ENCODE assay signal across 2 cellular contexts in the genomic region with DNA sequence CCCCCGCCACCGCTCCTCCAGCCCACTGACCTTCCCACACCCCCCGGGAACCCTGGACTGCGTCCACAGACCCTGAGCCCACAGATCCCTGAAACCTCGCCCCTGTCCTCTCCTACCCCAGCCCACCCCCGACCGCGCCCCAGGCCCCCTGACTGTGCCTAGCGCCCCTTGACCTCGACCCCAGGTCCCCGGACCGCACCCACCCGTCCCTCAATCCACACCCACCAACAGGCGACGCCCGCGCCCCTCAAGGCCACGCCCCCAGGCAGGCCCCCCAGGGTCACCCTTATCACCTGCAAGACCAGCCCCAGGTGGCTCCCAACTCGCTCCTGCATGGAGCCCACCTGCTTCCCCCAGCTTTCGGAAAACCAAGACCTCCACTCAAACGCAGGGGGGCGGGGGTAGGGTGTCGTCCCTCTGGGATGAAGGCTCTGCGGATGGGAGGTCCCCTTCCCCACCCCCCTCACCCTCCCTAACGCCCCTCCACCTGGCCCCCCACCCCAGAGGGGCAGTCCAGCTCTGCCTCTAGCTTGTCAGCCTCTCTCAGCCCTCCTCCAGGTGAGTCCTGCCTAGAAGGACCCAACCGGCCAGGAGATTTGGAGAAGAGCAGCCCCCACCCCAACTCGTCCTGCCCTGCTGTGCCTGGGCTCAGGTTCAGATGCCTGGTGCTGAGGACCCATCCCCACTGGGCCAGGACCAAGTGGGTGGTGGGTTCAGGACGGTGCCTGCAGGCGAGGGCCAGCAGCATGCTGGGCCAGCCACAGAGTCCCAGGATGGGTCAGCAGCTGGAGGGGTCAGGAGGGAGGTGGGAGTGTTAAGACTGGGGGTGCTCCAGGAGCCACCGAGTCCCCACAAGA.
TF ChIP-seq lines count a peak whose summit lies in the region.

No MANE protein-coding gene starts in this region.

TF ChIP-seq in HEK293, 187 proteins besides CTCF, POLR2A, EP300 and RAD21 (continued from another document):
- TF ChIP-seq KLF8 (tag by site-specific recombination; IDR thresholded peaks at IDR 0.05) (peak; percentile 50; the same call in 1 of the 2 replicates), BCL11B (tag by site-specific recombination; IDR thresholded peaks at IDR 0.05; ENCODE audit: low read depth) (no peak)

TF ChIP-seq in WTC11, 78 proteins besides CTCF, POLR2A, EP300 and RAD21 (continued from another document and continues in another):
- no peak for TF ChIP-seq GABPB1 (CRISPR knock-in tag; IDR thresholded peaks at IDR 0.05)
- TF ChIP-seq, protein P1, sequence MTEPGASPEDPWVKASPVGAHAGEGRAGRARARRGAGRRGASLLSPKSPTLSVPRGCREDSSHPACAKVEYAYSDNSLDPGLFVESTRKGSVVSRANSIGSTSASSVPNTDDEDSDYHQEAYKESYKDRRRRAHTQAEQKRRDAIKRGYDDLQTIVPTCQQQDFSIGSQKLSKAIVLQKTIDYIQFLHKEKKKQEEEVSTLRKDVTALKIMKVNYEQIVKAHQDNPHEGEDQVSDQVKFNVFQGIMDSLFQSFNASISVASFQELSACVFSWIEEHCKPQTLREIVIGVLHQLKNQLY (CRISPR knock-in tag; IDR thresholded peaks at IDR 0.05), result no peak
- TF ChIP-seq ZNF121 (CRISPR knock-in tag; IDR thresholded peaks at IDR 0.05), result no peak
- TF ChIP-seq, protein P2, sequence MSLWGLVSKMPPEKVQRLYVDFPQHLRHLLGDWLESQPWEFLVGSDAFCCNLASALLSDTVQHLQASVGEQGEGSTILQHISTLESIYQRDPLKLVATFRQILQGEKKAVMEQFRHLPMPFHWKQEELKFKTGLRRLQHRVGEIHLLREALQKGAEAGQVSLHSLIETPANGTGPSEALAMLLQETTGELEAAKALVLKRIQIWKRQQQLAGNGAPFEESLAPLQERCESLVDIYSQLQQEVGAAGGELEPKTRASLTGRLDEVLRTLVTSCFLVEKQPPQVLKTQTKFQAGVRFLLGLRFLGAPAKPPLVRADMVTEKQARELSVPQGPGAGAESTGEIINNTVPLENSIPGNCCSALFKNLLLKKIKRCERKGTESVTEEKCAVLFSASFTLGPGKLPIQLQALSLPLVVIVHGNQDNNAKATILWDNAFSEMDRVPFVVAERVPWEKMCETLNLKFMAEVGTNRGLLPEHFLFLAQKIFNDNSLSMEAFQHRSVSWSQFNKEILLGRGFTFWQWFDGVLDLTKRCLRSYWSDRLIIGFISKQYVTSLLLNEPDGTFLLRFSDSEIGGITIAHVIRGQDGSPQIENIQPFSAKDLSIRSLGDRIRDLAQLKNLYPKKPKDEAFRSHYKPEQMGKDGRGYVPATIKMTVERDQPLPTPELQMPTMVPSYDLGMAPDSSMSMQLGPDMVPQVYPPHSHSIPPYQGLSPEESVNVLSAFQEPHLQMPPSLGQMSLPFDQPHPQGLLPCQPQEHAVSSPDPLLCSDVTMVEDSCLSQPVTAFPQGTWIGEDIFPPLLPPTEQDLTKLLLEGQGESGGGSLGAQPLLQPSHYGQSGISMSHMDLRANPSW (CRISPR knock-in tag; conservative IDR thresholded peaks at IDR 0.05; ENCODE audit: low read depth), result no peak
- TF ChIP-seq ZNF138 (CRISPR knock-in tag; conservative IDR thresholded peaks at IDR 0.05), result no peak
- TF ChIP-seq, protein P3, sequence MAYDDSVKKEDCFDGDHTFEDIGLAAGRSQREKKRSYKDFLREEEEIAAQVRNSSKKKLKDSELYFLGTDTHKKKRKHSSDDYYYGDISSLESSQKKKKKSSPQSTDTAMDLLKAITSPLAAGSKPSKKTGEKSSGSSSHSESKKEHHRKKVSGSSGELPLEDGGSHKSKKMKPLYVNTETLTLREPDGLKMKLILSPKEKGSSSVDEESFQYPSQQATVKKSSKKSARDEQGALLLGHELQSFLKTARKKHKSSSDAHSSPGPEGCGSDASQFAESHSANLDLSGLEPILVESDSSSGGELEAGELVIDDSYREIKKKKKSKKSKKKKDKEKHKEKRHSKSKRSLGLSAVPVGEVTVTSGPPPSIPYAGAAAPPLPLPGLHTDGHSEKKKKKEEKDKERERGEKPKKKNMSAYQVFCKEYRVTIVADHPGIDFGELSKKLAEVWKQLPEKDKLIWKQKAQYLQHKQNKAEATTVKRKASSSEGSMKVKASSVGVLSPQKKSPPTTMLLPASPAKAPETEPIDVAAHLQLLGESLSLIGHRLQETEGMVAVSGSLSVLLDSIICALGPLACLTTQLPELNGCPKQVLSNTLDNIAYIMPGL (CRISPR knock-in tag; IDR thresholded peaks at IDR 0.05), result no peak
- TF ChIP-seq, protein P4, sequence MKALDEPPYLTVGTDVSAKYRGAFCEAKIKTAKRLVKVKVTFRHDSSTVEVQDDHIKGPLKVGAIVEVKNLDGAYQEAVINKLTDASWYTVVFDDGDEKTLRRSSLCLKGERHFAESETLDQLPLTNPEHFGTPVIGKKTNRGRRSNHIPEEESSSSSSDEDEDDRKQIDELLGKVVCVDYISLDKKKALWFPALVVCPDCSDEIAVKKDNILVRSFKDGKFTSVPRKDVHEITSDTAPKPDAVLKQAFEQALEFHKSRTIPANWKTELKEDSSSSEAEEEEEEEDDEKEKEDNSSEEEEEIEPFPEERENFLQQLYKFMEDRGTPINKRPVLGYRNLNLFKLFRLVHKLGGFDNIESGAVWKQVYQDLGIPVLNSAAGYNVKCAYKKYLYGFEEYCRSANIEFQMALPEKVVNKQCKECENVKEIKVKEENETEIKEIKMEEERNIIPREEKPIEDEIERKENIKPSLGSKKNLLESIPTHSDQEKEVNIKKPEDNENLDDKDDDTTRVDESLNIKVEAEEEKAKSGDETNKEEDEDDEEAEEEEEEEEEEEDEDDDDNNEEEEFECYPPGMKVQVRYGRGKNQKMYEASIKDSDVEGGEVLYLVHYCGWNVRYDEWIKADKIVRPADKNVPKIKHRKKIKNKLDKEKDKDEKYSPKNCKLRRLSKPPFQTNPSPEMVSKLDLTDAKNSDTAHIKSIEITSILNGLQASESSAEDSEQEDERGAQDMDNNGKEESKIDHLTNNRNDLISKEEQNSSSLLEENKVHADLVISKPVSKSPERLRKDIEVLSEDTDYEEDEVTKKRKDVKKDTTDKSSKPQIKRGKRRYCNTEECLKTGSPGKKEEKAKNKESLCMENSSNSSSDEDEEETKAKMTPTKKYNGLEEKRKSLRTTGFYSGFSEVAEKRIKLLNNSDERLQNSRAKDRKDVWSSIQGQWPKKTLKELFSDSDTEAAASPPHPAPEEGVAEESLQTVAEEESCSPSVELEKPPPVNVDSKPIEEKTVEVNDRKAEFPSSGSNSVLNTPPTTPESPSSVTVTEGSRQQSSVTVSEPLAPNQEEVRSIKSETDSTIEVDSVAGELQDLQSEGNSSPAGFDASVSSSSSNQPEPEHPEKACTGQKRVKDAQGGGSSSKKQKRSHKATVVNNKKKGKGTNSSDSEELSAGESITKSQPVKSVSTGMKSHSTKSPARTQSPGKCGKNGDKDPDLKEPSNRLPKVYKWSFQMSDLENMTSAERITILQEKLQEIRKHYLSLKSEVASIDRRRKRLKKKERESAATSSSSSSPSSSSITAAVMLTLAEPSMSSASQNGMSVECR (CRISPR knock-in tag; IDR thresholded peaks at IDR 0.05; ENCODE audit: borderline replicate concordance), result no peak
- TF ChIP-seq NR3C1 (CRISPR knock-in tag; conservative IDR thresholded peaks at IDR 0.05; ENCODE audit: low read depth), result no peak
- TF ChIP-seq, protein P5, sequence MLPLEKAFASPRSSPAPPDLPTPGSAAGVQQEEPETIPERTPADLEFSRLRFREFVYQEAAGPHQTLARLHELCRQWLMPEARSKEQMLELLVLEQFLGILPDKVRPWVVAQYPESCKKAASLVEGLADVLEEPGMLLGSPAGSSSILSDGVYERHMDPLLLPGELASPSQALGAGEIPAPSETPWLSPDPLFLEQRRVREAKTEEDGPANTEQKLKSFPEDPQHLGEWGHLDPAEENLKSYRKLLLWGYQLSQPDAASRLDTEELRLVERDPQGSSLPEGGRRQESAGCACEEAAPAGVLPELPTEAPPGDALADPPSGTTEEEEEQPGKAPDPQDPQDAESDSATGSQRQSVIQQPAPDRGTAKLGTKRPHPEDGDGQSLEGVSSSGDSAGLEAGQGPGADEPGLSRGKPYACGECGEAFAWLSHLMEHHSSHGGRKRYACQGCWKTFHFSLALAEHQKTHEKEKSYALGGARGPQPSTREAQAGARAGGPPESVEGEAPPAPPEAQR (CRISPR knock-in tag; IDR thresholded peaks at IDR 0.05), result no peak
- TF ChIP-seq, protein P6, sequence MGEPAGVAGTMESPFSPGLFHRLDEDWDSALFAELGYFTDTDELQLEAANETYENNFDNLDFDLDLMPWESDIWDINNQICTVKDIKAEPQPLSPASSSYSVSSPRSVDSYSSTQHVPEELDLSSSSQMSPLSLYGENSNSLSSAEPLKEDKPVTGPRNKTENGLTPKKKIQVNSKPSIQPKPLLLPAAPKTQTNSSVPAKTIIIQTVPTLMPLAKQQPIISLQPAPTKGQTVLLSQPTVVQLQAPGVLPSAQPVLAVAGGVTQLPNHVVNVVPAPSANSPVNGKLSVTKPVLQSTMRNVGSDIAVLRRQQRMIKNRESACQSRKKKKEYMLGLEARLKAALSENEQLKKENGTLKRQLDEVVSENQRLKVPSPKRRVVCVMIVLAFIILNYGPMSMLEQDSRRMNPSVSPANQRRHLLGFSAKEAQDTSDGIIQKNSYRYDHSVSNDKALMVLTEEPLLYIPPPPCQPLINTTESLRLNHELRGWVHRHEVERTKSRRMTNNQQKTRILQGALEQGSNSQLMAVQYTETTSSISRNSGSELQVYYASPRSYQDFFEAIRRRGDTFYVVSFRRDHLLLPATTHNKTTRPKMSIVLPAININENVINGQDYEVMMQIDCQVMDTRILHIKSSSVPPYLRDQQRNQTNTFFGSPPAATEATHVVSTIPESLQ (CRISPR knock-in tag; IDR thresholded peaks at IDR 0.05), result no peak
- TF ChIP-seq, protein P7, sequence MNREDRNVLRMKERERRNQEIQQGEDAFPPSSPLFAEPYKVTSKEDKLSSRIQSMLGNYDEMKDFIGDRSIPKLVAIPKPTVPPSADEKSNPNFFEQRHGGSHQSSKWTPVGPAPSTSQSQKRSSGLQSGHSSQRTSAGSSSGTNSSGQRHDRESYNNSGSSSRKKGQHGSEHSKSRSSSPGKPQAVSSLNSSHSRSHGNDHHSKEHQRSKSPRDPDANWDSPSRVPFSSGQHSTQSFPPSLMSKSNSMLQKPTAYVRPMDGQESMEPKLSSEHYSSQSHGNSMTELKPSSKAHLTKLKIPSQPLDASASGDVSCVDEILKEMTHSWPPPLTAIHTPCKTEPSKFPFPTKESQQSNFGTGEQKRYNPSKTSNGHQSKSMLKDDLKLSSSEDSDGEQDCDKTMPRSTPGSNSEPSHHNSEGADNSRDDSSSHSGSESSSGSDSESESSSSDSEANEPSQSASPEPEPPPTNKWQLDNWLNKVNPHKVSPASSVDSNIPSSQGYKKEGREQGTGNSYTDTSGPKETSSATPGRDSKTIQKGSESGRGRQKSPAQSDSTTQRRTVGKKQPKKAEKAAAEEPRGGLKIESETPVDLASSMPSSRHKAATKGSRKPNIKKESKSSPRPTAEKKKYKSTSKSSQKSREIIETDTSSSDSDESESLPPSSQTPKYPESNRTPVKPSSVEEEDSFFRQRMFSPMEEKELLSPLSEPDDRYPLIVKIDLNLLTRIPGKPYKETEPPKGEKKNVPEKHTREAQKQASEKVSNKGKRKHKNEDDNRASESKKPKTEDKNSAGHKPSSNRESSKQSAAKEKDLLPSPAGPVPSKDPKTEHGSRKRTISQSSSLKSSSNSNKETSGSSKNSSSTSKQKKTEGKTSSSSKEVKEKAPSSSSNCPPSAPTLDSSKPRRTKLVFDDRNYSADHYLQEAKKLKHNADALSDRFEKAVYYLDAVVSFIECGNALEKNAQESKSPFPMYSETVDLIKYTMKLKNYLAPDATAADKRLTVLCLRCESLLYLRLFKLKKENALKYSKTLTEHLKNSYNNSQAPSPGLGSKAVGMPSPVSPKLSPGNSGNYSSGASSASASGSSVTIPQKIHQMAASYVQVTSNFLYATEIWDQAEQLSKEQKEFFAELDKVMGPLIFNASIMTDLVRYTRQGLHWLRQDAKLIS (CRISPR knock-in tag; IDR thresholded peaks at IDR 0.05; ENCODE audit: borderline replicate concordance), result no peak
- TF ChIP-seq, protein P8, sequence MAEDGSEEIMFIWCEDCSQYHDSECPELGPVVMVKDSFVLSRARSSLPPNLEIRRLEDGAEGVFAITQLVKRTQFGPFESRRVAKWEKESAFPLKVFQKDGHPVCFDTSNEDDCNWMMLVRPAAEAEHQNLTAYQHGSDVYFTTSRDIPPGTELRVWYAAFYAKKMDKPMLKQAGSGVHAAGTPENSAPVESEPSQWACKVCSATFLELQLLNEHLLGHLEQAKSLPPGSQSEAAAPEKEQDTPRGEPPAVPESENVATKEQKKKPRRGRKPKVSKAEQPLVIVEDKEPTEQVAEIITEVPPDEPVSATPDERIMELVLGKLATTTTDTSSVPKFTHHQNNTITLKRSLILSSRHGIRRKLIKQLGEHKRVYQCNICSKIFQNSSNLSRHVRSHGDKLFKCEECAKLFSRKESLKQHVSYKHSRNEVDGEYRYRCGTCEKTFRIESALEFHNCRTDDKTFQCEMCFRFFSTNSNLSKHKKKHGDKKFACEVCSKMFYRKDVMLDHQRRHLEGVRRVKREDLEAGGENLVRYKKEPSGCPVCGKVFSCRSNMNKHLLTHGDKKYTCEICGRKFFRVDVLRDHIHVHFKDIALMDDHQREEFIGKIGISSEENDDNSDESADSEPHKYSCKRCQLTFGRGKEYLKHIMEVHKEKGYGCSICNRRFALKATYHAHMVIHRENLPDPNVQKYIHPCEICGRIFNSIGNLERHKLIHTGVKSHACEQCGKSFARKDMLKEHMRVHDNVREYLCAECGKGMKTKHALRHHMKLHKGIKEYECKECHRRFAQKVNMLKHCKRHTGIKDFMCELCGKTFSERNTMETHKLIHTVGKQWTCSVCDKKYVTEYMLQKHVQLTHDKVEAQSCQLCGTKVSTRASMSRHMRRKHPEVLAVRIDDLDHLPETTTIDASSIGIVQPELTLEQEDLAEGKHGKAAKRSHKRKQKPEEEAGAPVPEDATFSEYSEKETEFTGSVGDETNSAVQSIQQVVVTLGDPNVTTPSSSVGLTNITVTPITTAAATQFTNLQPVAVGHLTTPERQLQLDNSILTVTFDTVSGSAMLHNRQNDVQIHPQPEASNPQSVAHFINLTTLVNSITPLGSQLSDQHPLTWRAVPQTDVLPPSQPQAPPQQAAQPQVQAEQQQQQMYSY (CRISPR knock-in tag; IDR thresholded peaks at IDR 0.05), result no peak
- no peak for TF ChIP-seq FOXP1 (CRISPR knock-in tag; IDR thresholded peaks at IDR 0.05; ENCODE audit: borderline replicate concordance)
- TF ChIP-seq, protein P9, sequence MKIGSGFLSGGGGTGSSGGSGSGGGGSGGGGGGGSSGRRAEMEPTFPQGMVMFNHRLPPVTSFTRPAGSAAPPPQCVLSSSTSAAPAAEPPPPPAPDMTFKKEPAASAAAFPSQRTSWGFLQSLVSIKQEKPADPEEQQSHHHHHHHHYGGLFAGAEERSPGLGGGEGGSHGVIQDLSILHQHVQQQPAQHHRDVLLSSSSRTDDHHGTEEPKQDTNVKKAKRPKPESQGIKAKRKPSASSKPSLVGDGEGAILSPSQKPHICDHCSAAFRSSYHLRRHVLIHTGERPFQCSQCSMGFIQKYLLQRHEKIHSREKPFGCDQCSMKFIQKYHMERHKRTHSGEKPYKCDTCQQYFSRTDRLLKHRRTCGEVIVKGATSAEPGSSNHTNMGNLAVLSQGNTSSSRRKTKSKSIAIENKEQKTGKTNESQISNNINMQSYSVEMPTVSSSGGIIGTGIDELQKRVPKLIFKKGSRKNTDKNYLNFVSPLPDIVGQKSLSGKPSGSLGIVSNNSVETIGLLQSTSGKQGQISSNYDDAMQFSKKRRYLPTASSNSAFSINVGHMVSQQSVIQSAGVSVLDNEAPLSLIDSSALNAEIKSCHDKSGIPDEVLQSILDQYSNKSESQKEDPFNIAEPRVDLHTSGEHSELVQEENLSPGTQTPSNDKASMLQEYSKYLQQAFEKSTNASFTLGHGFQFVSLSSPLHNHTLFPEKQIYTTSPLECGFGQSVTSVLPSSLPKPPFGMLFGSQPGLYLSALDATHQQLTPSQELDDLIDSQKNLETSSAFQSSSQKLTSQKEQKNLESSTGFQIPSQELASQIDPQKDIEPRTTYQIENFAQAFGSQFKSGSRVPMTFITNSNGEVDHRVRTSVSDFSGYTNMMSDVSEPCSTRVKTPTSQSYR (CRISPR knock-in tag; IDR thresholded peaks at IDR 0.05), result no peak
- TF ChIP-seq, protein P10, sequence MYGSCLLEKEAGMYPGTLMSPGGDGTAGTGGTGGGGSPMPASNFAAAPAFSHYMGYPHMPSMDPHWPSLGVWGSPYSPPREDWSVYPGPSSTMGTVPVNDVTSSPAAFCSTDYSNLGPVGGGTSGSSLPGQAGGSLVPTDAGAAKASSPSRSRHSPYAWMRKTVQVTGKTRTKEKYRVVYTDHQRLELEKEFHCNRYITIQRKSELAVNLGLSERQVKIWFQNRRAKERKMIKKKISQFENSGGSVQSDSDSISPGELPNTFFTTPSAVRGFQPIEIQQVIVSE (CRISPR knock-in tag; IDR thresholded peaks at IDR 0.05; ENCODE audit: borderline replicate concordance), result no peak
